In the genomic region with DNA sequence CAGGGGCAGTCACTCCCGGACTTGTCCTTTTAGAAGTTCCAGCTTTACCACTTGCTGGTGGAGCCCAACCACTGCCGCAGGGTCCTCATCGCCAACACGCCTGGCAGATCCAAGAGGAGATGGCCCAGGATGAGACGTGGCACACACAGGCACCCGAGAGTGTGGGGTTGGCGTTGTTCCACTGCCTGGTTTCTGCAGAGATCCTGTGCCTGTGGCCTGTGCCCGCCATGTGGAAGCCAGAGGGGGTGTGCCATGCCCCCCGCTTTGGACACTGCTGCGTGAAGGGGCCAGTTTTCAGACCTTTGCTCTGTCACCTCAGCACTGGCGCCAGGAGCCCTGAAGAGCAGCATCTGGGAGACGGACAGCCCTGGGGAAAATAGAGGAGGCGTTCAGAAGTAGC, we compare ENCODE assay signal across 24 cellular contexts.
"Had no signal": no experiment of that assay in that cellular context is flagged by ENCODE, and none has a peak within 500 bp of the region (broad histone marks: within the 10 kb centered on the region; RNA-seq: fewer than 3 reads in every experiment).

No MANE protein-coding gene starts in this region.

- H3K27ac ChIP-seq: brain microvascular endothelial cell, gastrocnemius medialis, tibial nerve, VCaP had no signal

- ATAC-seq: activated CD4-positive, CD25-positive, alpha-beta regulatory T cell treated with anti-CD3 and anti-CD28 coated beads, Interleukin-2, amount 50 U/mL, for 24 hours; effector memory CD8-positive, alpha-beta T cell; gastrocnemius medialis; naive thymus-derived CD8-positive, alpha-beta T cell had no signal

- H3K4me1 ChIP-seq: gastrocnemius medialis had no signal

- H3K4me3 ChIP-seq: gastrocnemius medialis, smooth muscle cell, tibial nerve had no signal

- DNase-seq: activated CD4-positive, alpha-beta memory T cell treated with anti-CD3 and anti-CD28 coated beads for 36 hours; activated CD4-positive, alpha-beta T cell treated with anti-CD3 and anti-CD28 coated beads, Interleukin-2, amount 10 ng/mL, durations not matched to agents 24 days and 14 days; activated CD8-positive, alpha-beta memory T cell treated with anti-CD3 and anti-CD28 coated beads, Interleukin-2, amount 50 U/mL, for 4 hours; activated gamma-delta T cell; activated naive CD4-positive, alpha-beta T cell treated with anti-CD3 and anti-CD28 coated beads, Interleukin-2, amount 10 ng/mL, durations not matched to agents 7 days and 5 days; activated naive CD8-positive, alpha-beta T cell treated with anti-CD3 and anti-CD28 coated beads, Interleukin-2, amount 10 ng/mL, durations not matched to agents 7 days and 5 days; activated T-cell treated with anti-CD3 and anti-CD28 coated beads, Interleukin-2, amount 50 U/mL, for 1 hour; brain microvascular endothelial cell; cortex of kidney; effector memory CD8-positive, alpha-beta T cell; erythroblast; gastrocnemius medialis; glutamatergic neuron; left cardiac atrium; naive thymus-derived CD8-positive, alpha-beta T cell; occipital lobe; stimulated activated CD4-positive, alpha-beta T cell treated with anti-CD3 and anti-CD28 coated beads, Interleukin-15, amount 100 ng/mL, for 24 hours; stimulated activated CD4-positive, alpha-beta T cell treated with anti-CD3 and anti-CD28 coated beads, Interleukin-2, amount 100 ng/mL, for 24 hours; stimulated activated naive CD4-positive, alpha-beta T cell; T-helper 9 cell had no signal

- H3K27me3 ChIP-seq: brain microvascular endothelial cell, gastrocnemius medialis, tibial nerve had no signal

- H3K9me3 ChIP-seq: gastrocnemius medialis, tibial nerve had no signal
